8 cellular contexts compared by ENCODE assay signal in the genomic region with DNA sequence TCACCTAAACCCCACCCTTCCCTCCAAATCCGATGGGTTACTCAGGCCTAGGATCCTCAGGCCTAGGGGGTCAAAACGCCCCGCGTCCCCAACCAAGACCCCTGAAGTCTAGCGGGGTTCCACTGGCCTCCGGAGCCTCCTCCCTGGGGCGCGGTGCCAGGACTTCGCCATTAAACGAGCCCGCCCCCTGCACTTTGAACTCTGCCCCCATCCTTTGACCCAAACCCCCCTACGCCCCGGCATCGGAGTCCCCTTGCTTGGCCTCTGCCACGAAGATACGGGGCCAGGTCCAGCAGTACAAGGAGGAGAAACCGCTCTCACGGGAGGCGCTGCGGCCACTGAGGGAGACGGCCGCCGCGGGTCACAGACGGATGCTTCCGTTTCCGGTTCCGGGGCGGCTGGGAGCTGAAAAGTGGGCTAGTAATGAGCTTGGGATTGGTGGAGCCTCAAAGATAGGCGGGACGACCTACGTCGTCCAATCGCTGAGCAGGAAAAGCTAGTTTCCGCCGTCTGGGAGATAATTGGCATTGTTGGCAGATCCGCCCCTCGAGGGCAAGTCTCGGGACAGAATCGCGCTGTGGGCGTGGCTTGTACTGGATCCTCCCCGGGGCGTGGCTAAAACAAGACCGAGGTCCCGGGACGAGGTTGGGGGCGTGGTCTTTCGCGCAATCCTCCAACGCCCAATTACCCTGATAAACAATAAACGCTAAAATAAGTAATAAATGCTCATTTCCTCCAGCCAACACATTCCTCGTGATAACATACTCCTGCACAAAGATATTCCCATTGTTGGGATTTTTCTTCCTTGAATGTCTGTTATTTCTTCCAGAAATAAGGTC. TPM values are rescaled to one million over a fixed set of nuclear protein-coding genes. Genes with fewer than 3 reads are reported as not detected.
DNase-seq lines count a peak whose midpoint lies in the region; ATAC-seq and TF ChIP-seq lines count a peak whose summit lies in the region.

No MANE protein-coding gene starts in this region.

- BruUV-seq in Calu3 (replicated peaks; lab: Mats Ljungman, UMichigan): no TSS peak

- DNase-seq in Calu3 (peak; percentile 97), NT2/D1 (ENCODE audit: low read depth, low spot score) (peak; percentile 98), endodermal cell (peak; percentile 100), mesendoderm (peak; percentile 100)
- peak; percentile 100 for DNase-seq in activated CD8-positive, alpha-beta memory T cell treated with anti-CD3 and anti-CD28 coated beads, Interleukin-2, amount 50 U/mL, for 4 hours
- DNase-seq in stimulated activated CD8-positive, alpha-beta memory T cell treated with anti-CD3 and anti-CD28 coated beads, Interleukin-12 subunit alpha, Interleukin-12 subunit beta, amount 100 ng/mL, for 4 hours (ENCODE audit: low read depth): peak; percentile 99

- peak overlapping the region; percentile 81 for H3K18ac ChIP-seq in mesendoderm (ENCODE audit: low read length)

- peak overlapping the region; percentile 56 for H2BK5ac ChIP-seq in mesendoderm (ENCODE audit: low read length)

- H3K9me3 Mint-ChIP-seq in Calu3 (ENCODE audit: low read depth, unreplicated experiment) (no peaks in the 10 kb centered on the region), endodermal cell (no peaks in the 10 kb centered on the region)

- no peak overlapping the region for H2AK5ac ChIP-seq in mesendoderm (ENCODE audit: low read length)

- H2BK15ac ChIP-seq in mesendoderm (replicated peaks; ENCODE audit: low read depth): no peak overlapping the region

- H3K4me2 ChIP-seq in mesendoderm (ENCODE audit: low read length): peak overlapping the region; percentile 74

- no peaks in the 10 kb centered on the region for H3K9me3 ChIP-seq in HUES48 (ENCODE audit: control insufficient read depth, insufficient read depth, low read length)
- no peaks in the 10 kb centered on the region for H3K9me3 ChIP-seq in NT2/D1 (ENCODE audit: insufficient read depth, low read length)
- H3K9me3 ChIP-seq in endodermal cell (ENCODE audit: control insufficient read depth, low read length): no peaks in the 10 kb centered on the region

- H3K9ac ChIP-seq in HUES48 (ENCODE audit: low read depth, low read length): peak overlapping the region; percentile 68
- H3K9ac ChIP-seq in NT2/D1 (ENCODE audit: insufficient read length, low read depth): peak overlapping the region; percentile 94
- peak overlapping the region; percentile 94 for H3K9ac ChIP-seq in endodermal cell (ENCODE audit: extremely low read depth, low read length, poor library complexity, severe bottlenecking)
- H3K9ac ChIP-seq in mesendoderm (ENCODE audit: low read length): peak overlapping the region; percentile 96

- H3K4ac ChIP-seq in mesendoderm (ENCODE audit: low read depth, low read length): peak overlapping the region; percentile 83

- peaks cover 8% of the 10 kb centered on the region for H3K79me1 ChIP-seq in mesendoderm (ENCODE audit: low read length)

- H3K4me1 ChIP-seq in HUES48 (ENCODE audit: control insufficient read depth, insufficient read depth, low read length): no peaks in the 10 kb centered on the region
- H3K4me1 ChIP-seq in NT2/D1 (ENCODE audit: insufficient read depth, insufficient read length): peaks cover 3% of the 10 kb centered on the region
- no peaks in the 10 kb centered on the region for H3K4me1 ChIP-seq in endodermal cell (ENCODE audit: control insufficient read depth, insufficient read depth, low read length)
- H3K4me1 ChIP-seq in mesendoderm (ENCODE audit: control insufficient read depth, low read depth, low read length): peaks cover 4% of the 10 kb centered on the region

- peak overlapping the region; percentile 97 for H3K27ac Mint-ChIP-seq in Calu3 (ENCODE audit: unreplicated experiment)
- peak overlapping the region; percentile 98 for H3K27ac Mint-ChIP-seq in endodermal cell

- peaks cover 37% of the 10 kb centered on the region for H3K36me3 Mint-ChIP-seq in Calu3 (ENCODE audit: insufficient read depth, unreplicated experiment)
- H3K36me3 Mint-ChIP-seq in endodermal cell (ENCODE audit: low read depth): no peaks in the 10 kb centered on the region

- peak overlapping the region; percentile 91 for H3K4me3 Mint-ChIP-seq in Calu3 (ENCODE audit: low read depth, unreplicated experiment)
- peak overlapping the region; percentile 98 for H3K4me3 Mint-ChIP-seq in endodermal cell

- H3K79me2 ChIP-seq in mesendoderm (ENCODE audit: control insufficient read depth, insufficient read depth, low read length): peaks cover 5% of the 10 kb centered on the region

- H3K27me3 ChIP-seq in HUES48 (ENCODE audit: control insufficient read depth, insufficient read depth, low read length) (no peaks in the 10 kb centered on the region), NT2/D1 (ENCODE audit: insufficient read depth, insufficient read length) (no peaks in the 10 kb centered on the region), endodermal cell (ENCODE audit: control insufficient read depth, insufficient read depth, low read length, poor library complexity, severe bottlenecking) (no peaks in the 10 kb centered on the region), mesendoderm (ENCODE audit: insufficient read depth, low read length, poor library complexity) (no peaks in the 10 kb centered on the region)

- H3K36me3 ChIP-seq in HUES48 (ENCODE audit: control insufficient read depth, insufficient read depth, low read length) (no peaks in the 10 kb centered on the region), NT2/D1 (ENCODE audit: insufficient read depth, insufficient read length, low read length) (peaks cover 3% of the 10 kb centered on the region), endodermal cell (ENCODE audit: control insufficient read depth, insufficient read depth, low read length) (no peaks in the 10 kb centered on the region), mesendoderm (ENCODE audit: control insufficient read depth, insufficient read depth, low read length) (no peaks in the 10 kb centered on the region)

- intact Hi-C loops in Calu3 (cut with micrococcal nuclease; ENCODE audit: unreplicated experiment): no loop called here

- H3K27me3 Mint-ChIP-seq in Calu3 (ENCODE audit: unreplicated experiment): no peaks in the 10 kb centered on the region
- no peaks in the 10 kb centered on the region for H3K27me3 Mint-ChIP-seq in endodermal cell (ENCODE audit: insufficient read depth)

- H4K8ac ChIP-seq in mesendoderm (ENCODE audit: low read depth, low read length): peak overlapping the region; percentile 90

- WGBS in endodermal cell (ENCODE audit: insufficient coverage in 1 of 2, insufficient read length in 1 of 2), 2 experiments: 0 to 1% methylated on average over 19 to 53 of the region's 53 CpGs
- WGBS in mesendoderm (ENCODE audit: extremely low coverage, insufficient coverage, low lambda C conversion rate): no CpG with 5 or more reads among the region's 53 CpGs

- peaks cover 7% of the 10 kb centered on the region for H3K4me1 Mint-ChIP-seq in Calu3 (ENCODE audit: low read depth, unreplicated experiment)
- peaks cover 11% of the 10 kb centered on the region for H3K4me1 Mint-ChIP-seq in endodermal cell

- no peak for TF ChIP-seq CTCF in Calu3 (IDR thresholded peaks at IDR 0.05; ENCODE audit: unreplicated experiment)
- no peak for TF ChIP-seq CTCF in endodermal cell (conservative IDR thresholded peaks at IDR 0.05)

- H3K23ac ChIP-seq in mesendoderm (ENCODE audit: low read length): peak overlapping the region; percentile 56

- CTCF ChIA-PET in Calu3 (lab: Charles Lee): interaction anchor here (0.6 to 2.6 kb wide), 18 partner anchors 10 to 480 kb away, joined by 3 to 12 read pairs (median 4); partner anchors contain the start of genes ZNF555 and ZNF57

- ATAC-seq in GM21423 (IDR thresholded peaks at IDR 0.05; ENCODE audit: unreplicated experiment): peak; percentile 92

- H3K4me3 ChIP-seq in HUES48 (ENCODE audit: low read depth, low read length) (peak overlapping the region; percentile 92), NT2/D1 (ENCODE audit: insufficient read length, low read depth) (peak overlapping the region; percentile 98), endodermal cell (ENCODE audit: low read length) (peak overlapping the region; percentile 93), mesendoderm (ENCODE audit: low read length) (peak overlapping the region; percentile 96)

- H3K27ac ChIP-seq in HUES48 (ENCODE audit: low read depth, low read length) (peak overlapping the region; percentile 93), endodermal cell (ENCODE audit: low read depth, low read length) (no peak overlapping the region), mesendoderm (ENCODE audit: low read depth, low read length) (peak overlapping the region; percentile 90)

- H3K56ac ChIP-seq in mesendoderm (ENCODE audit: low read length): peak overlapping the region; percentile 95

- no peak overlapping the region for H2BK120ac ChIP-seq in mesendoderm (ENCODE audit: low read depth, low read length)

- peak overlapping the region; percentile 29 for H4K5ac ChIP-seq in mesendoderm (ENCODE audit: low read length)

RNA-seq across cellular contexts. Expression of gene ZNF77, which starts 5.7 kb away (rescaled TPM):
- total RNA-seq in Calu3 (2022) (3.6 and 5.0 TPM in 2 replicates), endodermal cell (1 to 10 TPM; 4.6 to 7.1 TPM)
- 8.7 TPM for polyA plus RNA-seq in endodermal cell (2013, experiment 1 of 2)
- polyA plus RNA-seq in endodermal cell (2013, experiment 2 of 2): 9.9 TPM
- polyA plus RNA-seq in mesendoderm (2013, experiment 1 of 2): 1.2 TPM
- polyA plus RNA-seq in mesendoderm (2013, experiment 2 of 2): 1.3 TPM

RNA-seq across cellular contexts. Expression of gene TLE6, which starts 26.9 kb away (rescaled TPM):
- total RNA-seq in Calu3 (2022) (2.1 and 3.4 TPM in 2 replicates), endodermal cell (10 to 100 TPM; 13.7 to 17.3 TPM)
- 1.2 TPM for polyA plus RNA-seq in endodermal cell (2013, experiment 1 of 2)
- 1.3 TPM for polyA plus RNA-seq in endodermal cell (2013, experiment 2 of 2)
- not detected for polyA plus RNA-seq in mesendoderm (2013, experiment 1 of 2)
- polyA plus RNA-seq in mesendoderm (2013, experiment 2 of 2): 0.15 TPM

RNA-seq across cellular contexts. Expression of gene ZNF57, which starts 49.8 kb away (rescaled TPM):
- total RNA-seq in Calu3 (2022) (4.1 and 6.0 TPM in 2 replicates), endodermal cell (1 to 10 TPM; 4.3 to 5.0 TPM)
- polyA plus RNA-seq in endodermal cell (2013, experiment 1 of 2): 4.1 TPM
- 4.2 TPM for polyA plus RNA-seq in endodermal cell (2013, experiment 2 of 2)
- 2.8 TPM for polyA plus RNA-seq in mesendoderm (2013, experiment 1 of 2)
- 2.7 TPM for polyA plus RNA-seq in mesendoderm (2013, experiment 2 of 2)
